In the genomic region with DNA sequence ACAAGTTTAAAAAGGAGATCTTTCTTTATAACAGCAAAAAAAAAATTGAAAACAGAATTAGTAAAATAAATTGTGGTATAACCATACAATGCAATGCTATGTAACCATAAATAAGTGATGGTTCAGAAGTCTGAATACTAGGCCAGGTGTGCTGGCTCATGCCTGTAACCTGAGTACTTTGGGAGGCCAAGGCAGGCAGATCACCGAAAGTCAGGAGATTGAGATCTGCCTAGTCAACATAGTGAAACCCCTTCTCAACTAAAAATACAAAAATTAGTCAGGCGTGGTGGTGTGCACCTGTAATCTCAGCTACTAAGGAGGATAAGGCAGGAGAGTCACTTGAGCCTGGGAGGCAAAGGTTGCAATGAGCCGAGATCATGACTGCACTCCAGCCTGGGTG, we compare ENCODE assay signal across 5 cellular contexts.
"Had no signal": no experiment of that assay in that cellular context is flagged by ENCODE, and none has a peak within 500 bp of the region (broad histone marks: within the 10 kb centered on the region; RNA-seq: fewer than 3 reads in every experiment).

No MANE protein-coding gene starts in this region.

- H3K4me3 ChIP-seq: GM23338, K562 had no signal

- DNase-seq: H9, HCEC 1CT, IMR-90 had no signal

- H2AFZ ChIP-seq: GM23338 had no signal

- ATAC-seq: GM23338, K562 had no signal

- H3K4me2 ChIP-seq: GM23338 had no signal
